29 cellular contexts compared by ENCODE assay signal in genomic region chr2:239202343-239202742, GRCh38.
DNase-seq lines count a peak whose midpoint lies in the region; ATAC-seq, FAIRE-seq and TF ChIP-seq lines count a peak whose summit lies in the region.
"Had no signal": no experiment of that assay in that cellular context is flagged by ENCODE, and none has a peak within 500 bp of the region (broad histone marks: within the 10 kb centered on the region; RNA-seq: fewer than 3 reads in every experiment).

No MANE protein-coding gene starts in this region.

- no peak overlapping the region for H3K27ac ChIP-seq in suprapubic skin
- no peak overlapping the region for H3K27ac ChIP-seq in small intestine (ENCODE audit: low read depth in 1 of 2, low read length in 1 of 2)
- H3K27ac ChIP-seq: spleen had no signal

- H3K4me3 ChIP-seq in suprapubic skin (no peak overlapping the region), small intestine (ENCODE audit: low read depth in 1 of 2, low read length in 2 of 2) (no peak overlapping the region)
- H3K4me3 ChIP-seq: esophagus squamous epithelium, GM12878, spleen had no signal

- peaks cover 11% of the 10 kb centered on the region for H3K4me1 Mint-ChIP-seq in activated CD8-positive, alpha-beta memory T cell treated with anti-CD3 and anti-CD28 coated beads, Interleukin-2, amount 10 ng/mL, durations not matched to agents 7 days and 5 days
- peaks cover 48% of the 10 kb centered on the region for H3K4me1 Mint-ChIP-seq in central memory CD8-positive, alpha-beta T cell
- H3K4me1 Mint-ChIP-seq in mesothelial cell of epicardium: peaks cover 7% of the 10 kb centered on the region

- FAIRE-seq in small intestine (lab: Jason Lieb, UNC): no peak
- FAIRE-seq: A204.1, colon, GM12878, GM19239 had no signal

- CTCF ChIA-PET in activated CD8-positive, alpha-beta memory T cell treated with anti-CD3 and anti-CD28 coated beads, Interleukin-2, amount 10 ng/mL, durations not matched to agents 7 days and 5 days (lab: Charles Lee): no interaction called here

- no peaks in the 10 kb centered on the region for H3K36me3 Mint-ChIP-seq in activated CD8-positive, alpha-beta memory T cell treated with anti-CD3 and anti-CD28 coated beads, Interleukin-2, amount 10 ng/mL, durations not matched to agents 7 days and 5 days
- H3K36me3 Mint-ChIP-seq in central memory CD8-positive, alpha-beta T cell (ENCODE audit: insufficient read depth): peaks cover 7% of the 10 kb centered on the region
- peaks cover 3% of the 10 kb centered on the region for H3K36me3 Mint-ChIP-seq in mesothelial cell of epicardium
- H3K36me3 Mint-ChIP-seq: type B pancreatic cell had no signal

- peaks cover 15% of the 10 kb centered on the region for H3K4me1 ChIP-seq in suprapubic skin
- no peaks in the 10 kb centered on the region for H3K4me1 ChIP-seq in small intestine (ENCODE audit: control insufficient read depth in 2 of 2, insufficient read depth in 1 of 2, low read depth in 1 of 2, low read length in 1 of 2)

- TF ChIP-seq EP300 in suprapubic skin (IDR thresholded peaks at IDR 0.05): no peak

- H3K27me3 Mint-ChIP-seq in activated CD8-positive, alpha-beta memory T cell treated with anti-CD3 and anti-CD28 coated beads, Interleukin-2, amount 10 ng/mL, durations not matched to agents 7 days and 5 days: no peaks in the 10 kb centered on the region
- H3K27me3 Mint-ChIP-seq in central memory CD8-positive, alpha-beta T cell: no peaks in the 10 kb centered on the region
- H3K27me3 Mint-ChIP-seq in mesothelial cell of epicardium (ENCODE audit: low read depth): no peaks in the 10 kb centered on the region
- H3K27me3 Mint-ChIP-seq: activated naive CD8-positive, alpha-beta T cell; B cell; effector memory CD8-positive, alpha-beta T cell; type B pancreatic cell had no signal

- WGBS in suprapubic skin: 76% methylated on average over 11 of the region's 12 CpGs
- WGBS in small intestine, 3 donors: 89 to 93% (median 92%) methylated on average over 12 of the region's 12 CpGs

- H3K27me3 ChIP-seq in suprapubic skin (no peaks in the 10 kb centered on the region), small intestine (ENCODE audit: control insufficient read depth in 2 of 2, insufficient read depth in 2 of 2, low read length in 2 of 2) (no peaks in the 10 kb centered on the region)
- H3K27me3 ChIP-seq: esophagus squamous epithelium, spleen had no signal

- peak; percentile 11 for DNase-seq in activated CD8-positive, alpha-beta memory T cell treated with anti-CD3 and anti-CD28 coated beads, Interleukin-2, amount 50 U/mL, for 4 hours
- no peak for DNase-seq in activated CD8-positive, alpha-beta memory T cell treated with anti-CD3 and anti-CD28 coated beads, Interleukin-2, amount 10 ng/mL, durations not matched to agents 7 days and 5 days
- no peak for DNase-seq in central memory CD8-positive, alpha-beta T cell (ENCODE audit: low spot score in 2 of 2)
- no peak for DNase-seq in mesothelial cell of epicardium (ENCODE audit: low spot score in 2 of 2, unreplicated experiment in 2 of 2)
- peak; percentile 55 to 75 for DNase-seq in suprapubic skin (ENCODE audit: low spot score in 2 of 2)
- no peak for DNase-seq in NCI-H2081 treated with DMSO at 0.1 percent for 48 hours (lab: John Stamatoyannopoulos, UW)
- no peak for DNase-seq in small intestine
- DNase-seq: activated CD4-positive, alpha-beta T cell treated with anti-CD3 and anti-CD28 coated beads for 1 hour; DND-41; effector memory CD8-positive, alpha-beta T cell; esophagus squamous epithelium; Kasumi-1; NCI-H1048; NCI-H187 treated with DMSO at 0.1 percent for 48 hours; NCI-H2227 treated with DMSO at 0.1 percent for 48 hours; NCI-H774; SHP77 treated with DMSO at 0.1 percent for 48 hours; spleen; stimulated activated CD4-positive, alpha-beta T cell treated with anti-CD3 and anti-CD28 coated beads, Interleukin-4, amount 100 ng/mL, for 24 hours; stimulated activated naive CD4-positive, alpha-beta T cell treated with Interleukin-2 at 50 U/mL for 16 hours had no signal

- ATAC-seq in activated CD8-positive, alpha-beta memory T cell treated with anti-CD3 and anti-CD28 coated beads, Interleukin-2, amount 10 ng/mL, durations not matched to agents 7 days and 5 days: no peak
- ATAC-seq in central memory CD8-positive, alpha-beta T cell (replicated peaks; ENCODE audit: extremely low read depth, poor library complexity, severe bottlenecking): no peak
- ATAC-seq in GM18858 (IDR thresholded peaks at IDR 0.05; ENCODE audit: unreplicated experiment): no peak
- ATAC-seq: effector memory CD8-positive, alpha-beta T cell; GM12878 had no signal

- no peak for TF ChIP-seq CTCF in mesothelial cell of epicardium (IDR thresholded peaks at IDR 0.05; ENCODE audit: unreplicated experiment)
- no peak for TF ChIP-seq CTCF in suprapubic skin (IDR thresholded peaks at IDR 0.05)

- no peak overlapping the region for H3K27ac Mint-ChIP-seq in activated CD8-positive, alpha-beta memory T cell treated with anti-CD3 and anti-CD28 coated beads, Interleukin-2, amount 10 ng/mL, durations not matched to agents 7 days and 5 days
- peak overlapping the region; percentile 38 for H3K27ac Mint-ChIP-seq in central memory CD8-positive, alpha-beta T cell (ENCODE audit: low read depth)
- H3K27ac Mint-ChIP-seq in mesothelial cell of epicardium: peak overlapping the region; percentile 24
- H3K27ac Mint-ChIP-seq: activated naive CD8-positive, alpha-beta T cell; activated T-helper 2 cell treated with anti-CD3 and anti-CD28 coated beads, Interferon-gamma antibody, Interleukin-2, Interleukin-4, amounts not matched to agents 10 μg/mL and 5 μg/mL and 100 μg/mL, durations not matched to agents 14 hours and 24 hours and 36 hours; B cell had no signal

- H3K9me3 ChIP-seq in suprapubic skin (no peaks in the 10 kb centered on the region), small intestine (ENCODE audit: control insufficient read depth, low read depth) (no peaks in the 10 kb centered on the region)
- H3K9me3 ChIP-seq: esophagus squamous epithelium, spleen had no signal

- H3K36me3 ChIP-seq in suprapubic skin: peaks cover 9% of the 10 kb centered on the region
- H3K36me3 ChIP-seq in small intestine (ENCODE audit: control insufficient read depth in 2 of 2, insufficient read depth in 2 of 2, low read length in 2 of 2): peaks cover 0 to 4% of the 10 kb centered on the region in 2 donors

- H3K4me3 Mint-ChIP-seq in activated CD8-positive, alpha-beta memory T cell treated with anti-CD3 and anti-CD28 coated beads, Interleukin-2, amount 10 ng/mL, durations not matched to agents 7 days and 5 days: no peak overlapping the region
- H3K4me3 Mint-ChIP-seq in central memory CD8-positive, alpha-beta T cell: no peak overlapping the region
- H3K4me3 Mint-ChIP-seq in mesothelial cell of epicardium: no peak overlapping the region
- H3K4me3 Mint-ChIP-seq: activated naive CD8-positive, alpha-beta T cell; B cell; effector memory CD8-positive, alpha-beta T cell; type B pancreatic cell had no signal

- TF ChIP-seq POLR2A in suprapubic skin (IDR thresholded peaks at IDR 0.05): no peak

- no peaks in the 10 kb centered on the region for H3K9me3 Mint-ChIP-seq in activated CD8-positive, alpha-beta memory T cell treated with anti-CD3 and anti-CD28 coated beads, Interleukin-2, amount 10 ng/mL, durations not matched to agents 7 days and 5 days (ENCODE audit: low read depth)
- no peaks in the 10 kb centered on the region for H3K9me3 Mint-ChIP-seq in central memory CD8-positive, alpha-beta T cell
- H3K9me3 Mint-ChIP-seq in mesothelial cell of epicardium: peaks cover 4% of the 10 kb centered on the region
- H3K9me3 Mint-ChIP-seq: activated T-helper 2 cell treated with anti-CD3 and anti-CD28 coated beads, Interferon-gamma antibody, Interleukin-2, Interleukin-4, amounts not matched to agents 10 μg/mL and 5 μg/mL and 100 μg/mL, durations not matched to agents 14 hours and 24 hours and 36 hours; effector memory CD8-positive, alpha-beta T cell; type B pancreatic cell had no signal

Comparison
In these comparisons a context has a peak if more than half of its experiments do, and no peak if none do; other contexts are left out.
1. DNase-seq: peak in activated CD8-positive, alpha-beta memory T cell treated with anti-CD3 and anti-CD28 coated beads, Interleukin-2, amount 50 U/mL, for 4 hours (single experiment) and suprapubic skin (2 of 2); none in activated CD8-positive, alpha-beta memory T cell treated with anti-CD3 and anti-CD28 coated beads, Interleukin-2, amount 10 ng/mL, durations not matched to agents 7 days and 5 days (single experiment), central memory CD8-positive, alpha-beta T cell (0 of 2), mesothelial cell of epicardium (0 of 2), NCI-H2081 treated with DMSO at 0.1 percent for 48 hours (single experiment) and small intestine (single experiment).